Comparison of ENCODE assay signal across 19 cellular contexts in the genomic region with DNA sequence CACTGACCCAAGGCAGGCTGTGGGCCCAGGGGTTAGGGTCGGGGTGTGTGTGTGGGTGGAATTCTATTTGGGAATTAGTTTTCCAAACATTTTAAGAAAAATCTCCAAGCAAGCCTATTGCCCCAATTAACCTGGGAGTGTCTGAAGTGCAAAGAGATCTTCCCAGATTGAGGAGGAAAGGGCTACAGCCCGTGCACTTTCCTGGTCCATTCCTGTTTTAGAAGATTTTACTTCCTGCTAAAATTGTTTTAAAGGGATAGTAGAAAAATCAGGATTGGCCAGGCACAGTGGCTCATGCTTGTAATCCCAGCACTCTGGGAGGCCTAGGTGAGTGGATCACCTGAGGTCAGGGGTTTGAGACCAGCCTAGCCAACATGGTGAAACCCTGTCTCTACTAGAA. TPM values are rescaled to one million over a fixed set of nuclear protein-coding genes. Genes with fewer than 3 reads are reported as not detected.
DNase-seq lines count a peak whose midpoint lies in the region; FAIRE-seq and TF ChIP-seq lines count a peak whose summit lies in the region.
"Had no signal": no experiment of that assay in that cellular context is flagged by ENCODE, and none has a peak within 500 bp of the region (broad histone marks: within the 10 kb centered on the region; RNA-seq: fewer than 3 reads in every experiment).

No MANE protein-coding gene starts in this region.

- H3K27ac ChIP-seq in astrocyte (ENCODE audit: low read depth, low read length): no peak overlapping the region
- peak overlapping the region; percentile 33 to 62 for H3K27ac ChIP-seq in mucosa of rectum (ENCODE audit: low read depth in 2 of 2, low read length in 2 of 2)
- H3K27ac ChIP-seq: GM23248 had no signal

- H3K27me3 Mint-ChIP-seq in astrocyte (ENCODE audit: low read depth, unreplicated experiment) (no peaks in the 10 kb centered on the region), osteocyte (ENCODE audit: unreplicated experiment) (no peaks in the 10 kb centered on the region)

- H3K36me3 ChIP-seq in astrocyte (ENCODE audit: insufficient read depth, low read length) (peaks cover 15% of the 10 kb centered on the region), mucosa of rectum (ENCODE audit: control insufficient read depth in 2 of 2, insufficient read depth in 2 of 2, low read length in 2 of 2) (peaks cover 13 to 24% of the 10 kb centered on the region in 2 donors)

- peaks cover 21% of the 10 kb centered on the region for H3K4me1 ChIP-seq in astrocyte (ENCODE audit: insufficient read depth, low read length)
- peaks cover 16 to 29% of the 10 kb centered on the region in 2 donors for H3K4me1 ChIP-seq in mucosa of rectum (ENCODE audit: control insufficient read depth in 2 of 2, insufficient read depth in 2 of 2, low read length in 2 of 2)

- H3K9me3 Mint-ChIP-seq in astrocyte (ENCODE audit: unreplicated experiment) (no peaks in the 10 kb centered on the region), osteocyte (ENCODE audit: unreplicated experiment) (no peaks in the 10 kb centered on the region)
- H3K9me3 Mint-ChIP-seq: CD8-positive, alpha-beta T cell had no signal

- H3K36me3 Mint-ChIP-seq in astrocyte (ENCODE audit: low read depth, unreplicated experiment): peaks cover 17% of the 10 kb centered on the region
- peaks cover 32% of the 10 kb centered on the region for H3K36me3 Mint-ChIP-seq in osteocyte (ENCODE audit: unreplicated experiment)

- H3K4me1 Mint-ChIP-seq in astrocyte (ENCODE audit: low read depth, unreplicated experiment) (peaks cover 28% of the 10 kb centered on the region), osteocyte (ENCODE audit: unreplicated experiment) (peaks cover 20% of the 10 kb centered on the region)

- H2AFZ ChIP-seq in astrocyte (ENCODE audit: low read depth, low read length): no peak overlapping the region
- H2AFZ ChIP-seq: GM23248 had no signal

- TF ChIP-seq CTCF in astrocyte (IDR thresholded peaks at IDR 0.05; ENCODE audit: insufficient read depth, low read depth, low read length): no peak
- TF ChIP-seq CTCF in osteocyte (IDR thresholded peaks at IDR 0.05): no peak
- no peak for TF ChIP-seq CTCF in foreskin fibroblast (IDR thresholded peaks at IDR 0.05; ENCODE audit: low read depth, low read length)

- DNase-seq in astrocyte (ENCODE audit: low read depth) (no peak), islet precursor cell (peak; percentile 26), osteocyte (ENCODE audit: extremely low spot score, unreplicated experiment) (no peak), SHP77 (lab: John Stamatoyannopoulos, UW) (no peak), foreskin fibroblast (no peak), hepatic stellate cell (ENCODE audit: low spot score) (no peak)
- DNase-seq: C1 segment of cervical spinal cord; Caco-2; CD8-positive, alpha-beta T cell; DMS153; EL; GDM1; GM23248; H7; HCEC 1CT had no signal

- peak overlapping the region; percentile 2 for H3K4me2 ChIP-seq in astrocyte (ENCODE audit: low read length)

- peaks cover 57% of the 10 kb centered on the region for H3K79me2 ChIP-seq in astrocyte (ENCODE audit: insufficient read depth, low read length)

- H3K4me3 ChIP-seq in astrocyte (ENCODE audit: insufficient read depth, low read depth, low read length) (no peak overlapping the region), mucosa of rectum (ENCODE audit: low read length in 2 of 2) (no peak overlapping the region), foreskin fibroblast (ENCODE audit: low read depth in 1 of 2, low read length in 2 of 2) (no peak overlapping the region)
- H3K4me3 ChIP-seq: GM12878, GM23248 had no signal

- FAIRE-seq in astrocyte (lab: Jason Lieb, UNC): no peak
- FAIRE-seq: GM12878, GM19239, H1 had no signal

- H3K27ac Mint-ChIP-seq in astrocyte (ENCODE audit: unreplicated experiment): no peak overlapping the region
- no peak overlapping the region for H3K27ac Mint-ChIP-seq in osteocyte (ENCODE audit: unreplicated experiment)
- H3K27ac Mint-ChIP-seq: CD8-positive, alpha-beta T cell had no signal

- no peak overlapping the region for H3K9ac ChIP-seq in astrocyte (ENCODE audit: low read length)
- no peak overlapping the region for H3K9ac ChIP-seq in mucosa of rectum (ENCODE audit: low read depth in 1 of 2, low read length in 2 of 2)
- H3K9ac ChIP-seq: GM23248 had no signal

- H3K4me3 Mint-ChIP-seq in astrocyte (ENCODE audit: unreplicated experiment) (no peak overlapping the region), osteocyte (ENCODE audit: unreplicated experiment) (no peak overlapping the region)
- H3K4me3 Mint-ChIP-seq: CD8-positive, alpha-beta T cell had no signal

- H3K27me3 ChIP-seq in astrocyte (ENCODE audit: insufficient read depth, low read length) (no peaks in the 10 kb centered on the region), mucosa of rectum (ENCODE audit: control insufficient read depth in 2 of 2, insufficient read depth in 2 of 2, low read length in 2 of 2) (no peaks in the 10 kb centered on the region)

- peaks cover 66% of the 10 kb centered on the region for H4K20me1 ChIP-seq in astrocyte (ENCODE audit: insufficient read depth, low read length)

- H3K9me3 ChIP-seq in astrocyte (ENCODE audit: insufficient read depth, low read depth, low read length) (no peaks in the 10 kb centered on the region), mucosa of rectum (ENCODE audit: control insufficient read depth in 2 of 2, low read length in 2 of 2) (no peaks in the 10 kb centered on the region)
- H3K9me3 ChIP-seq: Caco-2 had no signal

RNA-seq across cellular contexts. Expression of a gene that starts 5.3 kb away (rescaled TPM):
- 94.5 and 107 TPM in 2 replicates for total RNA-seq in astrocyte
- 149 and 155 TPM in 2 replicates for total RNA-seq in osteocyte

RNA-seq across cellular contexts. Expression of a gene that starts 8.1 kb away (rescaled TPM):
- total RNA-seq in astrocyte (7.2 and 8.6 TPM in 2 replicates), osteocyte (0.43 and 0.73 TPM in 2 replicates)

RNA-seq across cellular contexts. Expression of a gene that starts 19.1 kb away (rescaled TPM):
- total RNA-seq in astrocyte (55.3 and 58.5 TPM in 2 replicates), osteocyte (104 and 105 TPM in 2 replicates)

RNA-seq across cellular contexts. Expression of a gene that starts 21.4 kb away (rescaled TPM):
- total RNA-seq in astrocyte (42.6 and 45.1 TPM in 2 replicates), osteocyte (89.9 and 95.7 TPM in 2 replicates)

RNA-seq across cellular contexts. Expression of a gene that starts 49.3 kb away (rescaled TPM):
- total RNA-seq in astrocyte (43.3 and 43.6 TPM in 2 replicates), osteocyte (30.4 and 34.9 TPM in 2 replicates)
